In genomic region chr5:134937547-134937946, GRCh38 we compare ENCODE assay signal across 16 cellular contexts. TPM values are rescaled to one million over a fixed set of nuclear protein-coding genes. Genes with fewer than 3 reads are reported as not detected.
A peak's percentile ranks its signal among the peaks of the same experiment; 100 is the strongest.
DNase-seq lines count a peak whose midpoint lies in the region; ATAC-seq, FAIRE-seq and TF ChIP-seq lines count a peak whose summit lies in the region.
"Had no signal": no experiment of that assay in that cellular context is flagged by ENCODE, and none has a peak within 500 bp of the region (broad histone marks: within the 10 kb centered on the region; RNA-seq: fewer than 3 reads in every experiment).

No MANE protein-coding gene starts in this region.

- WGBS in mesenchymal stem cell: 90% methylated on average over 7 of the region's 8 CpGs
- 85% methylated on average over 8 of the region's 8 CpGs for WGBS in GM23248 (ENCODE audit: low coverage in 1 of 2, low lambda C conversion rate in 2 of 2, missing lambda C conversion rate in 2 of 2), 2 experiments

- H2BK120ac ChIP-seq in mesenchymal stem cell (ENCODE audit: low read depth, low read length): no peak overlapping the region

- H3K4ac ChIP-seq in mesenchymal stem cell (ENCODE audit: low read depth in 1 of 2, low read length in 2 of 2): no peak overlapping the region

- no peak for TF ChIP-seq POLR2A in GM12892 (IDR thresholded peaks at IDR 0.05; ENCODE audit: low read depth, low read length)

- peak; percentile 27 for FAIRE-seq in GM12892 (lab: Jason Lieb, UNC)

- H3K9ac ChIP-seq in mesenchymal stem cell (ENCODE audit: low read length) (no peak overlapping the region), GM23248 (no peak overlapping the region)
- H3K9ac ChIP-seq: BLaER1 had no signal

- H2AFZ ChIP-seq in mesenchymal stem cell (ENCODE audit: low read depth, low read length) (peak overlapping the region; percentile 51), GM23248 (no peak overlapping the region)

- DNase-seq in GM12892 (ENCODE audit: insufficient read length) (no peak), mesenchymal stem cell (no peak), GM23248 (no peak), NCI-H1092 treated with DMSO at 0.1 percent for 48 hours (lab: John Stamatoyannopoulos, UW) (no peak), SIG-M5 (lab: John Stamatoyannopoulos, UW) (no peak)
- DNase-seq: AML-193; CD4-positive, alpha-beta memory T cell; DMS153; DMS79; GDM1 had no signal

- H3K4me3 ChIP-seq in mesenchymal stem cell (ENCODE audit: insufficient read depth in 1 of 2, low read depth in 1 of 2, low read length in 2 of 2): no peak overlapping the region
- H3K4me3 ChIP-seq in GM23248: no peak overlapping the region
- H3K4me3 ChIP-seq: BLaER1, HAP-1 had no signal

- H4K91ac ChIP-seq in mesenchymal stem cell (ENCODE audit: low read length): no peak overlapping the region

- no peak overlapping the region for H3K23ac ChIP-seq in mesenchymal stem cell (ENCODE audit: low read length in 2 of 2)

- H3K9me3 ChIP-seq in mesenchymal stem cell (ENCODE audit: control insufficient read depth, low read length) (no peaks in the 10 kb centered on the region), GM23248 (ENCODE audit: low read depth) (no peaks in the 10 kb centered on the region)
- H3K9me3 ChIP-seq: BLaER1, HAP-1 had no signal

- no peak overlapping the region for H4K8ac ChIP-seq in mesenchymal stem cell (ENCODE audit: low read length)

- peak; percentile 83 for ATAC-seq in SK-N-SH treated with all-trans-retinoic acid at 6 μM for 48 hours
- ATAC-seq in HG03565 (IDR thresholded peaks at IDR 0.05; ENCODE audit: unreplicated experiment): no peak

- no peak overlapping the region for H2BK5ac ChIP-seq in mesenchymal stem cell (ENCODE audit: low read depth, low read length, poor library complexity, severe bottlenecking)

- no peak overlapping the region for H3K14ac ChIP-seq in mesenchymal stem cell (ENCODE audit: low read length in 2 of 2)

- H3K27ac ChIP-seq in mesenchymal stem cell (ENCODE audit: low read length, poor library complexity, severe bottlenecking) (no peak overlapping the region), GM23248 (no peak overlapping the region)
- H3K27ac ChIP-seq: BLaER1, HL-60 had no signal

- H3K4me2 ChIP-seq in mesenchymal stem cell (ENCODE audit: low read length, poor library complexity, severe bottlenecking): no peak overlapping the region
- no peak overlapping the region for H3K4me2 ChIP-seq in GM23248 (ENCODE audit: unreplicated experiment)
- H3K4me2 ChIP-seq: BLaER1 had no signal

- in situ Hi-C loops in GM23248 (cut with MboI): no loop called here

- no peak overlapping the region for H2BK15ac ChIP-seq in mesenchymal stem cell (ENCODE audit: low read depth, poor library complexity, severe bottlenecking)

- no peaks in the 10 kb centered on the region for H3K9me2 ChIP-seq in GM23248 (ENCODE audit: insufficient read depth)

- H2BK12ac ChIP-seq in mesenchymal stem cell (ENCODE audit: low read length in 2 of 2): no peak overlapping the region

- H3K79me2 ChIP-seq in GM23248 (ENCODE audit: insufficient read depth): no peaks in the 10 kb centered on the region

- peaks cover 3% of the 10 kb centered on the region for H3K79me1 ChIP-seq in mesenchymal stem cell (replicated peaks; ENCODE audit: low read length, poor library complexity, severe bottlenecking)

- H3K27me3 ChIP-seq in mesenchymal stem cell (ENCODE audit: control insufficient read depth in 1 of 2, insufficient read depth in 1 of 2, low read length in 2 of 2) (no peaks in the 10 kb centered on the region), GM23248 (replicated peaks; ENCODE audit: insufficient read depth) (no peaks in the 10 kb centered on the region)
- H3K27me3 ChIP-seq: BLaER1 had no signal

- H3K36me3 ChIP-seq in mesenchymal stem cell (ENCODE audit: control insufficient read depth in 1 of 2, insufficient read depth in 2 of 2, low read depth in 1 of 2, low read length in 2 of 2): peaks cover 5 to 31% of the 10 kb centered on the region in 2 experiments
- peaks cover 16% of the 10 kb centered on the region; the same call in 1 of the 2 replicates for H3K36me3 ChIP-seq in GM23248 (ENCODE audit: low read depth)

- H3K18ac ChIP-seq in mesenchymal stem cell (ENCODE audit: low read depth in 1 of 2, low read length in 2 of 2): no peak overlapping the region

- no peak overlapping the region for H2AK5ac ChIP-seq in mesenchymal stem cell (ENCODE audit: low read length, severe bottlenecking)

- H3K4me1 ChIP-seq in mesenchymal stem cell (ENCODE audit: control insufficient read depth, insufficient read depth, low read depth, low read length) (peaks cover 7% of the 10 kb centered on the region), GM23248 (ENCODE audit: insufficient read depth) (no peaks in the 10 kb centered on the region)
- H3K4me1 ChIP-seq: BLaER1 had no signal

- no peaks in the 10 kb centered on the region for H4K20me1 ChIP-seq in GM23248 (ENCODE audit: insufficient read depth)
- H4K20me1 ChIP-seq: BLaER1 had no signal

- H3F3A ChIP-seq in GM23248 (ENCODE audit: insufficient read depth): no peaks in the 10 kb centered on the region

TF ChIP-seq in SK-N-SH treated with all-trans-retinoic acid at 6 μM for 48 hours, 23 proteins besides CTCF, POLR2A, EP300 and RAD21:
- peak; percentile 55; the same call in 1 of the 2 replicates for TF ChIP-seq ISL1 (CRISPR knock-in tag; IDR thresholded peaks at IDR 0.05)
- TF ChIP-seq TCF4 (CRISPR knock-in tag; IDR thresholded peaks at IDR 0.05; ENCODE audit: borderline replicate concordance): peak; percentile 80
- no peak for TF ChIP-seq ZNF565 (CRISPR knock-in tag; conservative IDR thresholded peaks at IDR 0.05; ENCODE audit: low read depth)
- TF ChIP-seq OSR1 (CRISPR knock-in tag; IDR thresholded peaks at IDR 0.05): no peak
- TF ChIP-seq, protein P1, sequence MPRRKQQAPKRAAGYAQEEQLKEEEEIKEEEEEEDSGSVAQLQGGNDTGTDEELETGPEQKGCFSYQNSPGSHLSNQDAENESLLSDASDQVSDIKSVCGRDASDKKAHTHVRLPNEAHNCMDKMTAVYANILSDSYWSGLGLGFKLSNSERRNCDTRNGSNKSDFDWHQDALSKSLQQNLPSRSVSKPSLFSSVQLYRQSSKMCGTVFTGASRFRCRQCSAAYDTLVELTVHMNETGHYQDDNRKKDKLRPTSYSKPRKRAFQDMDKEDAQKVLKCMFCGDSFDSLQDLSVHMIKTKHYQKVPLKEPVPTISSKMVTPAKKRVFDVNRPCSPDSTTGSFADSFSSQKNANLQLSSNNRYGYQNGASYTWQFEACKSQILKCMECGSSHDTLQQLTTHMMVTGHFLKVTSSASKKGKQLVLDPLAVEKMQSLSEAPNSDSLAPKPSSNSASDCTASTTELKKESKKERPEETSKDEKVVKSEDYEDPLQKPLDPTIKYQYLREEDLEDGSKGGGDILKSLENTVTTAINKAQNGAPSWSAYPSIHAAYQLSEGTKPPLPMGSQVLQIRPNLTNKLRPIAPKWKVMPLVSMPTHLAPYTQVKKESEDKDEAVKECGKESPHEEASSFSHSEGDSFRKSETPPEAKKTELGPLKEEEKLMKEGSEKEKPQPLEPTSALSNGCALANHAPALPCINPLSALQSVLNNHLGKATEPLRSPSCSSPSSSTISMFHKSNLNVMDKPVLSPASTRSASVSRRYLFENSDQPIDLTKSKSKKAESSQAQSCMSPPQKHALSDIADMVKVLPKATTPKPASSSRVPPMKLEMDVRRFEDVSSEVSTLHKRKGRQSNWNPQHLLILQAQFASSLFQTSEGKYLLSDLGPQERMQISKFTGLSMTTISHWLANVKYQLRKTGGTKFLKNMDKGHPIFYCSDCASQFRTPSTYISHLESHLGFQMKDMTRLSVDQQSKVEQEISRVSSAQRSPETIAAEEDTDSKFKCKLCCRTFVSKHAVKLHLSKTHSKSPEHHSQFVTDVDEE (CRISPR knock-in tag; IDR thresholded peaks at IDR 0.05): 0 out of 2 replicates have a peak, but pooled peaks have one; percentile 45
TF ChIP-seq in SK-N-SH treated with all-trans-retinoic acid at 6 μM for 48 hours: peak in this region for 3.

RNA-seq across cellular contexts. Expression of gene CATSPER3, which starts 30.2 kb away (rescaled TPM):
- polyA plus RNA-seq in GM12892 (2012; ENCODE audit: missing spikeins): not detected
- polyA plus RNA-seq in mesenchymal stem cell (2013, experiment 1 of 2): 0.10 TPM
- 0.12 TPM for polyA plus RNA-seq in mesenchymal stem cell (2013, experiment 2 of 2)
- total RNA-seq in GM23248 (2014; rRNA removed; shearing (Covaris generic)): 0.11 TPM in 1 of 2 replicates, not detected in the other
- 0.14 and 0.18 TPM in 2 replicates for polyA plus RNA-seq in GM23248 (2016; fragmentation: Nextera tagmentation; extraction: Ambion mirVana)
- total RNA-seq: H4 had no signal

RNA-seq across cellular contexts. Expression of gene PCBD2, which starts 32.6 kb away (rescaled TPM):
- 4.7 TPM for polyA plus RNA-seq in GM12892 (2012; ENCODE audit: missing spikeins)
- 4.8 TPM for polyA plus RNA-seq in mesenchymal stem cell (2013, experiment 1 of 2)
- 4.6 TPM for polyA plus RNA-seq in mesenchymal stem cell (2013, experiment 2 of 2)
- total RNA-seq in GM23248 (2014; rRNA removed; shearing (Covaris generic)): 4.9 and 10.1 TPM in 2 replicates
- polyA plus RNA-seq in GM23248 (2016; fragmentation: Nextera tagmentation; extraction: Ambion mirVana): 5.8 and 6.2 TPM in 2 replicates
